ENCODE assay signal across 15 cellular contexts in the genomic region with DNA sequence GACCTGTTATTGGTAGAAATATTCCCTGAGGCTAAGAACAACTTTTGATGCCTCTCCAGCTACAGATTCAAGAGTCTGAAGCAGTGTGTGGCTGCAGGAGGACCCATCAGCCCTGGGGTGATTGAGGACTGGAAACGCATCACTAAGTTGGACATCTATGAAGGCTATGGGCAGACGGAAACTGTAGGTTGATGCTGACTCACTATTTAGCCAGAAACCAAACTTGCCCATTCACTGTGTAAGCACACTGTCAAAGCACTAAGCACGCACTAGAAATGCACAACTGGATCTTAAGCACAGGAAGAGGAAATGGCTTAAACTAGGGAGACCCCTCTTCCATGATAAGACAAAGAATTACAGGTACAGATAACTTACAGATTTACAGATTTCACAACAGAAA. TPM values are rescaled to one million over a fixed set of nuclear protein-coding genes. Genes with fewer than 3 reads are reported as not detected.
DNase-seq lines count a peak whose midpoint lies in the region; ATAC-seq and TF ChIP-seq lines count a peak whose summit lies in the region.
"Had no signal": no experiment of that assay in that cellular context is flagged by ENCODE, and none has a peak within 500 bp of the region (broad histone marks: within the 10 kb centered on the region; RNA-seq: fewer than 3 reads in every experiment).

No MANE protein-coding gene starts in this region.

- no peaks in the 10 kb centered on the region for H4K20me1 ChIP-seq in HCT116 (ENCODE audit: insufficient read depth)

- H3K9me3 Mint-ChIP-seq in type B pancreatic cell = no peaks in the 10 kb centered on the region
- peaks cover 0 to 4% of the 10 kb centered on the region in 2 donors for H3K9me3 Mint-ChIP-seq in activated T-cell treated with anti-CD3 and anti-CD28 coated beads, Interleukin-2, amount 50 U/mL, for 72 hours
- H3K9me3 Mint-ChIP-seq: activated T-cell treated with anti-CD3 and anti-CD28 coated beads, Interleukin-2, amount 50 U/mL, for 24 hours; T-helper 1 cell treated with Interleukin-12 subunit alpha and Interleukin-12 subunit beta and Interleukin-4 antibody, amounts not matched to agents 30 μg/mL and 1 μg/mL, for 36 hours had no signal

- POLR2A ChIA-PET in HCT116 (lab: Charles Lee) = no interaction called here

- H2AFZ ChIP-seq in HCT116 (ENCODE audit: low read depth, low read length, poor library complexity, severe bottlenecking) = no peak overlapping the region

- H3K4me1 ChIP-seq in HCT116 (ENCODE audit: control insufficient read depth in 1 of 2, insufficient read depth in 2 of 2, low read length in 2 of 2) = peaks cover 6 to 43% of the 10 kb centered on the region in 2 experiments
- H3K4me1 ChIP-seq in left ventricle myocardium inferior = no peaks in the 10 kb centered on the region
- H3K4me1 ChIP-seq: heart left ventricle had no signal

- BruUV-seq in HCT116 (replicated peaks; lab: Mats Ljungman, UMichigan) = no TSS peak

- H3K4me3 ChIP-seq in HCT116 (replicated peaks in 1 of 2; ENCODE audit: low read depth in 1 of 2, low read length in 2 of 2) (no peak overlapping the region), fibroblast of villous mesenchyme (ENCODE audit: low read depth, low read length) (no peak overlapping the region), left ventricle myocardium inferior (no peak overlapping the region)
- H3K4me3 ChIP-seq: heart left ventricle had no signal

- H3K27ac ChIP-seq in HCT116 (ENCODE audit: low read depth, low read length) (no peak overlapping the region), left ventricle myocardium inferior (replicated peaks) (no peak overlapping the region)
- H3K27ac ChIP-seq: heart left ventricle had no signal

- peak overlapping the region; percentile 17; the same call in 1 of the 2 replicates for H3K4me2 ChIP-seq in HCT116 (ENCODE audit: low read length)

- H3K9me2 ChIP-seq in HCT116 (ENCODE audit: insufficient read depth) = no peaks in the 10 kb centered on the region

- intact Hi-C loops in HCT116 (cut with micrococcal nuclease) = no loop called here
- intact Hi-C loops in left ventricle myocardium inferior (cut with micrococcal nuclease) = no loop called here

- CTCF ChIA-PET in HCT116 (lab: Charles Lee) = no interaction called here

- no peak for TF ChIP-seq RAD21 in HCT116 (IDR thresholded peaks at IDR 0.05; ENCODE audit: low read depth)

- no peaks in the 10 kb centered on the region for H3K79me2 ChIP-seq in HCT116 (ENCODE audit: insufficient read depth, low read length)

- TF ChIP-seq CTCF in HCT116 (IDR thresholded peaks at IDR 0.05 in 2 of 3, conservative IDR thresholded peaks at IDR 0.05 in 1 of 3; ENCODE audit: borderline replicate concordance in 1 of 3, insufficient read depth in 1 of 3, low read depth in 2 of 3, low read length in 2 of 3) (no peak), fibroblast of villous mesenchyme (IDR thresholded peaks at IDR 0.05; ENCODE audit: insufficient read depth, low read depth, low read length) (no peak), type B pancreatic cell (conservative IDR thresholded peaks at IDR 0.05) (no peak), left ventricle myocardium inferior (IDR thresholded peaks at IDR 0.05; ENCODE audit: borderline replicate concordance) (no peak)

- no peak for DNase-seq in HCT116 (ENCODE audit: low read depth, low spot score)
- DNase-seq in NCI-H2029 (lab: John Stamatoyannopoulos, UW) = peak; percentile 1
- peak; percentile 16 for DNase-seq in fibroblast of villous mesenchyme (ENCODE audit: low read depth)
- no peak for DNase-seq in type B pancreatic cell (ENCODE audit: extremely low spot score, unreplicated experiment)
- no peak for DNase-seq in left ventricle myocardium inferior
- no peak for DNase-seq in activated T-cell treated with anti-CD3 and anti-CD28 coated beads, Interleukin-2, amount 50 U/mL, for 72 hours
- DNase-seq in NCI-H1930 (lab: John Stamatoyannopoulos, UW) = no peak
- DNase-seq: activated T-cell treated with anti-CD3 and anti-CD28 coated beads, Interleukin-2, amount 50 U/mL, for 24 hours; cerebellar nuclear complex; heart left ventricle; stimulated activated CD4-positive, alpha-beta T cell treated with anti-CD3 and anti-CD28 coated beads, Interleukin-15, amount 100 ng/mL, for 24 hours had no signal

- no peak overlapping the region for H3K9ac ChIP-seq in HCT116 (ENCODE audit: low read length)

- no peaks in the 10 kb centered on the region for H3K27me3 Mint-ChIP-seq in type B pancreatic cell
- peaks cover 18% of the 10 kb centered on the region for H3K27me3 Mint-ChIP-seq in activated T-cell treated with anti-CD3 and anti-CD28 coated beads, Interleukin-2, amount 50 U/mL, for 72 hours (ENCODE audit: low read depth)
- H3K27me3 Mint-ChIP-seq: activated T-cell treated with anti-CD3 and anti-CD28 coated beads, Interleukin-2, amount 50 U/mL, for 24 hours had no signal

- no peaks in the 10 kb centered on the region for H3K36me3 ChIP-seq in HCT116 (ENCODE audit: control insufficient read depth in 1 of 2, insufficient read depth in 2 of 2, low read length in 2 of 2)
- H3K36me3 ChIP-seq in left ventricle myocardium inferior = no peaks in the 10 kb centered on the region
- H3K36me3 ChIP-seq: heart left ventricle had no signal

- no peak overlapping the region for H3K4me3 Mint-ChIP-seq in type B pancreatic cell
- H3K4me3 Mint-ChIP-seq in activated T-cell treated with anti-CD3 and anti-CD28 coated beads, Interleukin-2, amount 50 U/mL, for 72 hours = no peak overlapping the region
- H3K4me3 Mint-ChIP-seq: activated T-cell treated with anti-CD3 and anti-CD28 coated beads, Interleukin-2, amount 50 U/mL, for 24 hours; T-helper 1 cell treated with Interleukin-12 subunit alpha and Interleukin-12 subunit beta and Interleukin-4 antibody, amounts not matched to agents 30 μg/mL and 1 μg/mL, for 36 hours had no signal

- peaks cover 22% of the 10 kb centered on the region for H3K36me3 Mint-ChIP-seq in type B pancreatic cell
- peaks cover 0 to 1% of the 10 kb centered on the region in 2 donors for H3K36me3 Mint-ChIP-seq in activated T-cell treated with anti-CD3 and anti-CD28 coated beads, Interleukin-2, amount 50 U/mL, for 72 hours (ENCODE audit: insufficient read depth in 2 of 2)

- TF ChIP-seq POLR2A in HCT116 (IDR thresholded peaks at IDR 0.05; ENCODE audit: borderline replicate concordance, extremely low read depth, insufficient read depth, insufficient read length) = no peak

- peaks cover 7% of the 10 kb centered on the region for H3K4me1 Mint-ChIP-seq in type B pancreatic cell (ENCODE audit: unreplicated experiment)
- H3K4me1 Mint-ChIP-seq in activated T-cell treated with anti-CD3 and anti-CD28 coated beads, Interleukin-2, amount 50 U/mL, for 72 hours (ENCODE audit: low read depth) = no peaks in the 10 kb centered on the region

- H3K27me3 ChIP-seq in HCT116 (ENCODE audit: insufficient read depth, low read length) = no peaks in the 10 kb centered on the region
- H3K27me3 ChIP-seq in left ventricle myocardium inferior (ENCODE audit: low read depth) = no peaks in the 10 kb centered on the region
- H3K27me3 ChIP-seq: heart left ventricle had no signal

- peak; percentile 72 for ATAC-seq in GM18502 (IDR thresholded peaks at IDR 0.05; ENCODE audit: poor library complexity, unreplicated experiment)
- no peak for ATAC-seq in HCT116
- ATAC-seq in activated T-cell treated with anti-CD3 and anti-CD28 coated beads, Interleukin-2, amount 50 U/mL, for 72 hours (replicated peaks in 1 of 2) = no peak
- ATAC-seq: heart left ventricle had no signal

- no peak overlapping the region for H3K27ac Mint-ChIP-seq in type B pancreatic cell
- H3K27ac Mint-ChIP-seq in activated T-cell treated with anti-CD3 and anti-CD28 coated beads, Interleukin-2, amount 50 U/mL, for 72 hours = no peak overlapping the region
- H3K27ac Mint-ChIP-seq: activated T-cell treated with anti-CD3 and anti-CD28 coated beads, Interleukin-2, amount 50 U/mL, for 24 hours; T-helper 1 cell treated with Interleukin-12 subunit alpha and Interleukin-12 subunit beta and Interleukin-4 antibody, amounts not matched to agents 30 μg/mL and 1 μg/mL, for 36 hours had no signal

- RAD21 ChIA-PET in HCT116 (lab: Charles Lee; ENCODE audit: low non-redundant PET in 1 of 2, low total read pairs in 2 of 2, uncharacterized antibody in 2 of 2, unreplicated experiment in 2 of 2) = no interaction called here

- H3K9me3 ChIP-seq in HCT116 (ENCODE audit: control insufficient read depth in 1 of 2, insufficient read depth in 1 of 2, low read depth in 1 of 2, low read length in 2 of 2) (no peaks in the 10 kb centered on the region), left ventricle myocardium inferior (replicated peaks) (no peaks in the 10 kb centered on the region)

TF ChIP-seq in HCT116, 20 proteins besides CTCF, POLR2A, EP300 and RAD21 (continues in another document):
- TF ChIP-seq, protein P1, sequence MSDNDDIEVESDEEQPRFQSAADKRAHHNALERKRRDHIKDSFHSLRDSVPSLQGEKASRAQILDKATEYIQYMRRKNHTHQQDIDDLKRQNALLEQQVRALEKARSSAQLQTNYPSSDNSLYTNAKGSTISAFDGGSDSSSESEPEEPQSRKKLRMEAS (IDR thresholded peaks at IDR 0.05) = no peak
- no peak for TF ChIP-seq ELF1 (IDR thresholded peaks at IDR 0.05; ENCODE audit: borderline replicate concordance, low read depth)
- TF ChIP-seq SIN3A (IDR thresholded peaks at IDR 0.05; ENCODE audit: low read depth) = no peak
- no peak for TF ChIP-seq TCF7L2 (IDR thresholded peaks at IDR 0.05; ENCODE audit: borderline replicate concordance, extremely low read depth, insufficient read depth, insufficient read length)
- TF ChIP-seq EGR1 (IDR thresholded peaks at IDR 0.05; ENCODE audit: low read depth) = no peak
- TF ChIP-seq, protein P2, sequence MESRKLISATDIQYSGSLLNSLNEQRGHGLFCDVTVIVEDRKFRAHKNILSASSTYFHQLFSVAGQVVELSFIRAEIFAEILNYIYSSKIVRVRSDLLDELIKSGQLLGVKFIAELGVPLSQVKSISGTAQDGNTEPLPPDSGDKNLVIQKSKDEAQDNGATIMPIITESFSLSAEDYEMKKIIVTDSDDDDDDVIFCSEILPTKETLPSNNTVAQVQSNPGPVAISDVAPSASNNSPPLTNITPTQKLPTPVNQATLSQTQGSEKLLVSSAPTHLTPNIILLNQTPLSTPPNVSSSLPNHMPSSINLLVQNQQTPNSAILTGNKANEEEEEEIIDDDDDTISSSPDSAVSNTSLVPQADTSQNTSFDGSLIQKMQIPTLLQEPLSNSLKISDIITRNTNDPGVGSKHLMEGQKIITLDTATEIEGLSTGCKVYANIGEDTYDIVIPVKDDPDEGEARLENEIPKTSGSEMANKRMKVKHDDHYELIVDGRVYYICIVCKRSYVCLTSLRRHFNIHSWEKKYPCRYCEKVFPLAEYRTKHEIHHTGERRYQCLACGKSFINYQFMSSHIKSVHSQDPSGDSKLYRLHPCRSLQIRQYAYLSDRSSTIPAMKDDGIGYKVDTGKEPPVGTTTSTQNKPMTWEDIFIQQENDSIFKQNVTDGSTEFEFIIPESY (IDR thresholded peaks at IDR 0.05; ENCODE audit: extremely low read depth, insufficient replicate concordance, low read length) = no peak
- TF ChIP-seq SP1 (IDR thresholded peaks at IDR 0.05; ENCODE audit: low read depth) = no peak

RNA-seq across cellular contexts. Expression of gene ACSM6, which starts 20.8 kb away (rescaled TPM):
- total RNA-seq in HCT116 (2021; ENCODE audit: unreplicated experiment) = not detected
- polyA plus RNA-seq in HCT116 (2012) = not detected in 2 replicates
- total RNA-seq in fibroblast of villous mesenchyme = not detected in 2 replicates
- not detected in 2 replicates for total RNA-seq in type B pancreatic cell (ENCODE audit: low replicate concordance)
- total RNA-seq in left ventricle myocardium inferior = not detected
- not detected for total RNA-seq in activated T-cell treated with anti-CD3 and anti-CD28 coated beads, Interleukin-2, amount 50 U/mL, for 72 hours
- total RNA-seq: NCI-H460, subcutaneous adipose tissue had no signal
- polyA plus RNA-seq: heart left ventricle had no signal

Comparison
In these comparisons a context has a peak if more than half of its experiments do, and no peak if none do; other contexts are left out.
1. DNase-seq: peak in NCI-H2029 (single experiment) and fibroblast of villous mesenchyme (single experiment); none in HCT116 (single experiment), type B pancreatic cell (single experiment), left ventricle myocardium inferior (single experiment), activated T-cell treated with anti-CD3 and anti-CD28 coated beads, Interleukin-2, amount 50 U/mL, for 72 hours (0 of 2) and NCI-H1930 (0 of 2).